27 cellular contexts compared by ENCODE assay signal in the genomic region with DNA sequence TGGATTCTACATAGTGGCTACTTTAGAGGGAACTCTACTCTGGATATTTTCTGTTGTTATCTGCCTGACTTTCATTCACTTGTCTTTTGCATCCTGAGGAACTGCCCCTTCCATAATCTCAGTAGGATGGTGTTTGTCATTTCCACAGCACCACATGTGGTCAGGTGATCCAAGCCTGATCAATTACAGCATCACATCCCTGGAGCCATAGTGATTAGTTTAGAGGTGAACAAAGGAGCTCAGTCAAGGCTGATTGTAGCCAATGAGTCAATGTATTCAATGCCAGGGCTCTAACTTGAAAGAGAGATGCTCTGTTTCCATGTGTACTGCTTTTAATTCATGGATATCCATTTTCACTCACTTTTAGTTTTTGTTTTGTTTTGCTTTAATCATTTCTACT.
"Had no signal": no experiment of that assay in that cellular context is flagged by ENCODE, and none has a peak within 500 bp of the region (broad histone marks: within the 10 kb centered on the region; RNA-seq: fewer than 3 reads in every experiment).

No MANE protein-coding gene starts in this region.

- H3K4me1 Mint-ChIP-seq: activated CD4-positive, alpha-beta T cell treated with anti-CD3 and anti-CD28 coated beads, Interleukin-2, amount 10 ng/mL, durations not matched to agents 7 days and 5 days; activated T-helper 17 cell treated with anti-CD3 and anti-CD28 coated beads, Interleukin-2, amount 50 U/mL, for 72 hours; central memory CD8-positive, alpha-beta T cell had no signal

- ATAC-seq: activated CD8-positive, alpha-beta T cell treated with anti-CD3 and anti-CD28 coated beads for 36 hours; activated T-cell treated with anti-CD3 and anti-CD28 coated beads, Interleukin-2, amount 50 U/mL, for 4 hours; activated T-helper 17 cell treated with anti-CD3 and anti-CD28 coated beads, Interleukin-2, amount 50 U/mL, for 72 hours; effector memory CD8-positive, alpha-beta T cell; gastroesophageal sphincter; heart right ventricle had no signal

- H3K4me3 Mint-ChIP-seq: activated CD4-positive, alpha-beta T cell treated with anti-CD3 and anti-CD28 coated beads, Interleukin-2, amount 10 ng/mL, durations not matched to agents 7 days and 5 days; activated CD8-positive, alpha-beta T cell treated with anti-CD3 and anti-CD28 coated beads for 36 hours; activated naive CD8-positive, alpha-beta T cell; activated T-cell treated with anti-CD3 and anti-CD28 coated beads, Interleukin-2, amount 50 U/mL, for 4 hours; activated T-helper 17 cell treated with anti-CD3 and anti-CD28 coated beads, Interleukin-2, amount 50 U/mL, for 72 hours; central memory CD8-positive, alpha-beta T cell; dendritic cell treated with granulocyte-macrophage colony-stimulating factor and Interleukin-4, amounts not matched to agents 40 ng/mL and 50 ng/mL, for 4 days; effector memory CD8-positive, alpha-beta T cell had no signal

- H3K9me3 Mint-ChIP-seq: dendritic cell treated with granulocyte-macrophage colony-stimulating factor and Interleukin-4, amounts not matched to agents 40 ng/mL and 50 ng/mL, for 4 days had no signal

- H3K27me3 Mint-ChIP-seq: activated CD4-positive, alpha-beta T cell treated with anti-CD3 and anti-CD28 coated beads, Interleukin-2, amount 10 ng/mL, durations not matched to agents 7 days and 5 days; activated CD8-positive, alpha-beta T cell treated with anti-CD3 and anti-CD28 coated beads for 36 hours; activated naive CD8-positive, alpha-beta T cell; activated T-helper 17 cell treated with anti-CD3 and anti-CD28 coated beads, Interleukin-2, amount 50 U/mL, for 72 hours; central memory CD8-positive, alpha-beta T cell; dendritic cell treated with granulocyte-macrophage colony-stimulating factor and Interleukin-4, amounts not matched to agents 40 ng/mL and 50 ng/mL, for 4 days; effector memory CD8-positive, alpha-beta T cell had no signal

- H3K36me3 ChIP-seq: brain microvascular endothelial cell, esophagus muscularis mucosa, gastroesophageal sphincter, heart right ventricle had no signal

- H3K27ac Mint-ChIP-seq: activated CD4-positive, alpha-beta T cell treated with anti-CD3 and anti-CD28 coated beads, Interleukin-2, amount 10 ng/mL, durations not matched to agents 7 days and 5 days; activated CD8-positive, alpha-beta T cell treated with anti-CD3 and anti-CD28 coated beads for 36 hours; activated naive CD8-positive, alpha-beta T cell; activated T-helper 17 cell treated with anti-CD3 and anti-CD28 coated beads, Interleukin-2, amount 50 U/mL, for 72 hours; dendritic cell treated with granulocyte-macrophage colony-stimulating factor and Interleukin-4, amounts not matched to agents 40 ng/mL and 50 ng/mL, for 4 days; effector memory CD8-positive, alpha-beta T cell had no signal

- H3K27me3 ChIP-seq: brain microvascular endothelial cell, esophagus muscularis mucosa, gastroesophageal sphincter, heart right ventricle had no signal

- H3K9me3 ChIP-seq: esophagus muscularis mucosa, gastroesophageal sphincter had no signal

- H3K27ac ChIP-seq: brain microvascular endothelial cell, coronary artery, esophagus muscularis mucosa, gastroesophageal sphincter had no signal

- DNase-seq: activated CD4-positive, alpha-beta T cell treated with anti-CD3 and anti-CD28 coated beads for 1 hour; activated CD4-positive, alpha-beta T cell treated with anti-CD3 and anti-CD28 coated beads for 4 hours; activated CD4-positive, alpha-beta T cell treated with anti-CD3 and anti-CD28 coated beads, Interleukin-2, amount 10 ng/mL, durations not matched to agents 7 days and 5 days; activated CD4-positive, alpha-beta T cell treated with anti-CD3 and anti-CD28 coated beads, Interleukin-2, amount 50 U/mL, for 4 hours; activated CD8-positive, alpha-beta memory T cell treated with anti-CD3 and anti-CD28 coated beads for 24 hours; activated CD8-positive, alpha-beta T cell treated with anti-CD3 and anti-CD28 coated beads for 36 hours; activated effector memory CD4-positive, alpha-beta T cell treated with Interleukin-2 at 50 U/mL for 16 hours; activated gamma-delta T cell treated with Interleukin-2 at 50 U/mL for 16 hours; activated naive CD4-positive, alpha-beta T cell treated with anti-CD3 and anti-CD28 coated beads, Interleukin-2, amount 50 U/mL, for 16 hours; activated naive CD4-positive, alpha-beta T cell treated with Interleukin-2 at 50 U/mL for 16 hours; activated T-cell treated with anti-CD3 and anti-CD28 coated beads, Interleukin-2, amount 50 U/mL, for 4 hours; amniotic stem cell; anterior cingulate cortex; brain microvascular endothelial cell; effector CD4-positive, alpha-beta T cell; effector memory CD8-positive, alpha-beta T cell; erythroblast; foreskin melanocyte; heart right ventricle; T-helper 2 cell had no signal

- H3K36me3 Mint-ChIP-seq: activated naive CD8-positive, alpha-beta T cell had no signal

- H3K4me3 ChIP-seq: coronary artery, esophagus muscularis mucosa, gastroesophageal sphincter, heart right ventricle had no signal
